ENCODE assay signal across 13 cellular contexts in genomic region chr17:19302791-19303233, GRCh38. TPM values are rescaled to one million over a fixed set of nuclear protein-coding genes. Genes with fewer than 3 reads are reported as not detected.
A peak's percentile ranks its signal among the peaks of the same experiment; 100 is the strongest.
DNase-seq lines count a peak whose midpoint lies in the region; ATAC-seq, FAIRE-seq and TF ChIP-seq lines count a peak whose summit lies in the region.
"Had no signal": no experiment of that assay in that cellular context is flagged by ENCODE, and none has a peak within 500 bp of the region (broad histone marks: within the 10 kb centered on the region; RNA-seq: fewer than 3 reads in every experiment).

No MANE protein-coding gene starts in this region.

- DNase-seq in NOMO-1 treated with DMSO at 0.1 percent for 48 hours (lab: John Stamatoyannopoulos, UW; ENCODE audit: unreplicated experiment): peak; percentile 46
- no peak for DNase-seq in cardiac muscle cell (ENCODE audit: low read depth in 1 of 2, low spot score in 1 of 2)
- no peak for DNase-seq in pancreas
- DNase-seq in cortex of kidney (lab: John Stamatoyannopoulos, UW): no peak
- DNase-seq in RWPE1 (ENCODE audit: low spot score): no peak
- DNase-seq: activated CD4-positive, alpha-beta T cell treated with anti-CD3 and anti-CD28 coated beads, Interleukin-2, amount 50 U/mL, for 1 hour; NCI-H2029 treated with DMSO at 0.1 percent for 48 hours; stimulated activated CD4-positive, alpha-beta T cell treated with anti-CD3 and anti-CD28 coated beads, Interleukin-12 subunit alpha, Interleukin-12 subunit beta, amount 100 ng/mL, for 4 hours; T-helper 1 cell had no signal

- peak overlapping the region in 1 of 10 experiments; percentile 25; a peak in 1 of 20 replicates for H3K4me3 ChIP-seq in BLaER1 treated with 17β-estradiol and CSF1 and Interleukin-3, amounts not matched to agents 10 nM and 100 nM
- H3K4me3 ChIP-seq in cardiac muscle cell (no peak overlapping the region), pancreas (no peak overlapping the region)

- peaks cover 60 to 69% (median 66%) of the 10 kb centered on the region in 10 experiments for H3K4me1 ChIP-seq in BLaER1 treated with 17β-estradiol and CSF1 and Interleukin-3, amounts not matched to agents 10 nM and 100 nM
- H3K4me1 ChIP-seq in cardiac muscle cell (ENCODE audit: low read depth) (peaks cover 17% of the 10 kb centered on the region), pancreas (peaks cover 0 to 4% (median 0%) of the 10 kb centered on the region in 3 donors)

- H3K9me3 ChIP-seq in BLaER1 treated with 17β-estradiol and CSF1 and Interleukin-3, amounts not matched to agents 10 nM and 100 nM (replicated peaks in 1 of 11): no peaks in the 10 kb centered on the region
- H3K9me3 ChIP-seq in cardiac muscle cell (ENCODE audit: low read depth): no peaks in the 10 kb centered on the region
- H3K9me3 ChIP-seq in pancreas: no peaks in the 10 kb centered on the region

- H3K36me3 ChIP-seq in BLaER1 treated with 17β-estradiol and CSF1 and Interleukin-3, amounts not matched to agents 10 nM and 100 nM: no peaks in the 10 kb centered on the region
- H3K36me3 ChIP-seq in cardiac muscle cell (no peaks in the 10 kb centered on the region), pancreas (no peaks in the 10 kb centered on the region)

- intact Hi-C loops in pancreas (cut with DNase I): no loop called here

- ATAC-seq in pancreas: peak in 3 of 4 donors; percentile 9 to 34 (median 10)
- no peak for ATAC-seq in HG02885 (IDR thresholded peaks at IDR 0.05; ENCODE audit: poor library complexity, unreplicated experiment)
- ATAC-seq in HG02870 (IDR thresholded peaks at IDR 0.05; ENCODE audit: unreplicated experiment): no peak
- ATAC-seq: HCT116 had no signal

- TF ChIP-seq CTCF in cardiac muscle cell (IDR thresholded peaks at IDR 0.05; ENCODE audit: low read depth, low read length) (no peak), pancreas (IDR thresholded peaks at IDR 0.05) (no peak), RWPE1 (conservative IDR thresholded peaks at IDR 0.05; ENCODE audit: low read depth) (no peak)

- FAIRE-seq in pancreas (lab: Jason Lieb, UNC): no peak

- POLR2A ChIA-PET in RWPE1 (lab: Yijun Ruan, JAX; ENCODE audit: low non-redundant PET): no interaction called here

- CTCF ChIA-PET in RWPE1 (lab: Yijun Ruan, JAX): no interaction called here

- H3K27me3 ChIP-seq in BLaER1 treated with 17β-estradiol and CSF1 and Interleukin-3, amounts not matched to agents 10 nM and 100 nM: peaks cover 0 to 73% (median 39%) of the 10 kb centered on the region in 11 experiments; a peak in 20 of 22 replicates
- H3K27me3 ChIP-seq in cardiac muscle cell (no peaks in the 10 kb centered on the region), pancreas (no peaks in the 10 kb centered on the region)

- H4K20me1 ChIP-seq in BLaER1 treated with 17β-estradiol and CSF1 and Interleukin-3, amounts not matched to agents 10 nM and 100 nM: peaks cover 7 to 74% (median 12%) of the 10 kb centered on the region in 11 experiments; a peak in 15 of 22 replicates

- WGBS in pancreas, 2 donors: 75 to 86% methylated on average over 8 of the region's 8 CpGs

- peak overlapping the region; percentile 72 to 97 (median 92) for H3K4me2 ChIP-seq in BLaER1 treated with 17β-estradiol and CSF1 and Interleukin-3, amounts not matched to agents 10 nM and 100 nM

- peak overlapping the region in 10 of 11 experiments; percentile 70 to 82 (median 78); a peak in 20 of 22 replicates for H3K27ac ChIP-seq in BLaER1 treated with 17β-estradiol and CSF1 and Interleukin-3, amounts not matched to agents 10 nM and 100 nM
- peak overlapping the region; percentile 54 for H3K27ac ChIP-seq in cardiac muscle cell
- no peak overlapping the region for H3K27ac ChIP-seq in pancreas
- H3K27ac ChIP-seq in RWPE1: no peak overlapping the region

- peak overlapping the region in 10 of 11 experiments; percentile 38 to 71 (median 66); a peak in 18 of 22 replicates for H3K9ac ChIP-seq in BLaER1 treated with 17β-estradiol and CSF1 and Interleukin-3, amounts not matched to agents 10 nM and 100 nM

RNA-seq across cellular contexts. Expression of gene B9D1, which starts 59.7 kb away (rescaled TPM):
- total RNA-seq in cardiac muscle cell (54.0 and 54.5 TPM in 2 replicates), pancreas (10 to 100 TPM in 3 of 6 donors, 1 to 10 TPM in 3; 6.6 to 13.2 (median 10.6) TPM)
- polyA plus RNA-seq in cardiac muscle cell (58.7 and 65.7 TPM in 2 replicates), pancreas (10 to 100 TPM; 22.0 to 39.6 TPM)

Comparison
In these comparisons a context has a peak if more than half of its experiments do, and no peak if none do; other contexts are left out.
1. H3K27ac ChIP-seq: peak in BLaER1 treated with 17β-estradiol and CSF1 and Interleukin-3, amounts not matched to agents 10 nM and 100 nM (10 of 11) and cardiac muscle cell (single experiment); none in pancreas (0 of 4) and RWPE1 (single experiment).
2. ATAC-seq: peak in pancreas (3 of 4); none in HG02885 (single experiment) and HG02870 (single experiment).